ENCODE assay signal across 8 cellular contexts in genomic region chr11:64916848-64917662, GRCh38. TPM values are rescaled to one million over a fixed set of nuclear protein-coding genes. Genes with fewer than 3 reads are reported as not detected.
DNase-seq lines count a peak whose midpoint lies in the region; ATAC-seq, FAIRE-seq and TF ChIP-seq lines count a peak whose summit lies in the region.

ATG2A (minus strand) TSS chr11:64917209; CDS start chr11:64917135, 74 bp downstream.

- peaks cover 5% of the 10 kb centered on the region; the same call in 1 of the 2 replicates for H4K20me1 ChIP-seq in HepG2 (ENCODE audit: insufficient read depth, low read length)

- peak; percentile 100 for FAIRE-seq in HepG2 (lab: Jason Lieb, UNC)

- BruUV-seq in HepG2 (replicated peaks; lab: Mats Ljungman, UMichigan) = no TSS peak

- intact Hi-C loops in CD14-positive monocyte (cut with micrococcal nuclease) (loop anchor here (5.0 kb wide), 2 partner anchors 110 to 205 kb away; partner anchors contain the start of genes SNX15 (in 2 of the 2), FAU (in 1 of the 2) and MRPL49 (in 1 of the 2)), HepG2 (cut with micrococcal nuclease; ENCODE audit: unreplicated experiment) (loop anchor here (1.0 to 2.0 kb wide), 2 partner anchors 70 to 80 kb away; partner anchors contain the start of gene BATF2)

- peak within 1 kb of the TSS; percentile 60 for H2AFZ ChIP-seq in HepG2 (ENCODE audit: low read length)

- no peaks in the 10 kb centered on the region; a peak in 1 of 5 replicates for H3K27me3 ChIP-seq in HepG2 (ENCODE audit: control insufficient read depth in 1 of 2, insufficient read depth in 2 of 2, low read length in 2 of 2)

- in situ Hi-C loops in HepG2 (cut with HindIII; ENCODE audit: extremely low pct_ligation_motif_present, low pct_unique_long_range_greater_than_20kb) = no loop called here

- peak within 1 kb of the TSS; percentile 97 to 99 for H3K4me3 Mint-ChIP-seq in CD14-positive monocyte

- peaks cover 15% of the 10 kb centered on the region for H3K79me2 ChIP-seq in HepG2 (ENCODE audit: insufficient read depth, low read length)

- H3K4me2 ChIP-seq in HepG2 (ENCODE audit: low read depth, low read length) = peak within 1 kb of the TSS; percentile 87

- peaks cover 27% of the 10 kb centered on the region for H3K4me1 Mint-ChIP-seq in CD14-positive monocyte

- H3K9me3 ChIP-seq in HepG2 (ENCODE audit: low read length) = no peaks in the 10 kb centered on the region

- peak within 1 kb of the TSS; percentile 90 to 99 (median 97) for H3K27ac Mint-ChIP-seq in CD14-positive monocyte

- H3K36me3 Mint-ChIP-seq in CD14-positive monocyte = peaks cover 19 to 22% of the 10 kb centered on the region in 2 donors

- DNase-seq in CD14-positive monocyte (ENCODE audit: low spot score) (peak; percentile 98), NCI-H82 (lab: John Stamatoyannopoulos, UW) (peak; percentile 99), dermis microvascular lymphatic vessel endothelial cell (ENCODE audit: low read depth in 2 of 2) (peak; percentile 99 to 100), HepG2 (ENCODE audit: low spot score) (peak; percentile 99)
- peak; percentile 99 to 100 for DNase-seq in activated CD4-positive, alpha-beta T cell treated with anti-CD3 and anti-CD28 coated beads, Interleukin-2, amount 50 U/mL, for 48 hours
- DNase-seq in stimulated activated CD4-positive, alpha-beta T cell treated with anti-CD3 and anti-CD28 coated beads, Interleukin-4, amount 100 ng/mL, for 1 hour = peak; percentile 99

- TF ChIP-seq RAD21 in HepG2 (CRISPR knock-in tag; IDR thresholded peaks at IDR 0.05) = peak; percentile 36; the same call in 1 of the 2 replicates

- peaks cover 0 to 3% (median 0%) of the 10 kb centered on the region in 7 donors for H3K9me3 Mint-ChIP-seq in CD14-positive monocyte

- TF ChIP-seq EP300 in HepG2 (IDR thresholded peaks at IDR 0.05; ENCODE audit: low read depth in 2 of 2, low read length in 2 of 2) = 0 out of 4 replicates have a peak, but pooled peaks of 1 of the 2 experiments have one; percentile 7
- no peak for TF ChIP-seq EP300 in HepG2 (CRISPR knock-in tag; IDR thresholded peaks at IDR 0.05; ENCODE audit: borderline replicate concordance)

- H3K36me3 ChIP-seq in HepG2 (replicated peaks in 1 of 2; ENCODE audit: control insufficient read depth in 1 of 2, insufficient read depth in 2 of 2, low read length in 2 of 2) = peaks cover 15 to 18% of the 10 kb centered on the region in 2 experiments; a peak in 4 of 5 replicates

- ATAC-seq in GM19397 (IDR thresholded peaks at IDR 0.05; ENCODE audit: unreplicated experiment) = peak; percentile 91
- ATAC-seq in HG03571 (IDR thresholded peaks at IDR 0.05; ENCODE audit: unreplicated experiment) = peak; percentile 82
- ATAC-seq in HepG2 = peak; percentile 95

- H3K9ac ChIP-seq in HepG2 (ENCODE audit: insufficient read depth, low read depth, low read length) = peak within 1 kb of the TSS; percentile 90

- TF ChIP-seq POLR2A in HepG2 (IDR thresholded peaks at IDR 0.05; ENCODE audit: insufficient read depth in 1 of 2, low read depth in 2 of 2, low read length in 2 of 2) = peak; percentile 73 to 93

- peaks cover 0 to 2% (median 0%) of the 10 kb centered on the region in 3 donors for H3K27me3 Mint-ChIP-seq in CD14-positive monocyte (ENCODE audit: low read depth in 3 of 3)

- H3K27ac ChIP-seq in HepG2 (ENCODE audit: extremely low read length, insufficient read depth, low read length) = peak within 1 kb of the TSS; percentile 63

- TF ChIP-seq CTCF in CD14-positive monocyte (IDR thresholded peaks at IDR 0.05) (no peak), HepG2 (CRISPR knock-in tag; IDR thresholded peaks at IDR 0.05) (no peak)

- CTCF ChIA-PET in HepG2 (lab: Yijun Ruan, JAX; ENCODE audit: low intra/inter-chr PET ratio, low total read pairs) = no interaction called here

- H3K4me3 ChIP-seq in HepG2 (replicated peaks in 1 of 3; ENCODE audit: insufficient read depth in 1 of 3, low read depth in 2 of 3, low read length in 3 of 3) = peak within 1 kb of the TSS; percentile 78 to 100 (median 93)

- H3K4me1 ChIP-seq in HepG2 (ENCODE audit: insufficient read depth, low read length) = peaks cover 36% of the 10 kb centered on the region

- POLR2A ChIA-PET in HepG2 (lab: Yijun Ruan, JAX) = interaction anchor here (0.6 to 2.1 kb wide), 5 partner anchors 7 to 152 kb away, joined by 3 to 15 read pairs (median 5); partner anchors contain the start of genes BATF2, GPHA2 and PPP2R5B

- 2% methylated on average over 34 of the region's 55 CpGs for WGBS in HepG2 (ENCODE audit: low lambda C conversion rate)

TF ChIP-seq in HepG2, 621 proteins besides CTCF, POLR2A, EP300 and RAD21 (continues in another document):
- peak; percentile 55; the same call in 1 of the 2 replicates for TF ChIP-seq ERF (CRISPR knock-in tag; IDR thresholded peaks at IDR 0.05)
- TF ChIP-seq IKZF1 (IDR thresholded peaks at IDR 0.05) = no peak
- no peak; the same call in 1 of the 2 replicates for TF ChIP-seq THAP8 (CRISPR knock-in tag; IDR thresholded peaks at IDR 0.05; ENCODE audit: borderline replicate concordance)
- TF ChIP-seq MAFK (conservative IDR thresholded peaks at IDR 0.05 in 1 of 2, IDR thresholded peaks at IDR 0.05 in 1 of 2; ENCODE audit: low read length in 2 of 2) = no peak
- no peak for TF ChIP-seq TRAFD1 (CRISPR knock-in tag; IDR thresholded peaks at IDR 0.05; ENCODE audit: borderline replicate concordance)
- TF ChIP-seq ZC3H4 (CRISPR knock-in tag; IDR thresholded peaks at IDR 0.05; ENCODE audit: borderline replicate concordance) = no peak
- TF ChIP-seq SIX1 (CRISPR knock-in tag; IDR thresholded peaks at IDR 0.05; ENCODE audit: borderline replicate concordance) = no peak; the same call in 1 of the 2 replicates
- TF ChIP-seq CENPT (CRISPR knock-in tag; IDR thresholded peaks at IDR 0.05; ENCODE audit: low read depth) = no peak
- TF ChIP-seq ZNF362 (CRISPR knock-in tag; IDR thresholded peaks at IDR 0.05; ENCODE audit: borderline replicate concordance) = no peak
- no peak for TF ChIP-seq IRF1 (CRISPR knock-in tag; IDR thresholded peaks at IDR 0.05; ENCODE audit: low read depth)

RNA-seq across cellular contexts. Expression of gene ATG2A, which starts in this region (rescaled TPM):
- 1 to 10 TPM; 2.6 to 4.0 TPM for polyA plus RNA-seq in CD14-positive monocyte
- total RNA-seq in dermis microvascular lymphatic vessel endothelial cell = 7.2 and 13.5 TPM in 2 replicates
- total RNA-seq in HepG2 (2016; rRNA removed; fragmentation: Illumina TruSeq; extraction: Trizol) = 6.5 and 6.7 TPM in 2 replicates
- 5.0 and 5.3 TPM in 2 replicates for total RNA-seq in HepG2 (2016; cell fraction: cytosol; rRNA removed; fragmentation: Illumina TruSeq; extraction: Trizol; ENCODE audit: low read depth)
- total RNA-seq in HepG2 (2016; cell fraction: insoluble cytoplasmic fraction; rRNA removed; fragmentation: Illumina TruSeq; extraction: Trizol) = 5.7 and 6.9 TPM in 2 replicates
- total RNA-seq in HepG2 (2016; cell fraction: membrane; rRNA removed; fragmentation: Illumina TruSeq; extraction: Trizol) = 3.5 and 4.7 TPM in 2 replicates
- total RNA-seq in HepG2 (2016; cell fraction: nucleus; rRNA removed; fragmentation: Illumina TruSeq; extraction: Trizol) = 7.1 and 8.3 TPM in 2 replicates
- 8.0 and 13.2 TPM in 2 replicates for polyA plus RNA-seq in HepG2 (2011; rRNA removed)
- 4.6 and 6.5 TPM in 2 replicates for polyA plus RNA-seq in HepG2 (2011; cell fraction: cytosol; rRNA removed)
- polyA plus RNA-seq in HepG2 (2011; cell fraction: nucleus; rRNA removed) = 81.8 and 92.1 TPM in 2 replicates
- 14.9 and 21.4 TPM in 2 replicates for polyA plus RNA-seq in HepG2 (2012)
- 1.0 and 1.2 TPM in 2 replicates for polyA plus RNA-seq in HepG2 (2016; cell fraction: cytosol; fragmentation: Illumina TruSeq; extraction: Trizol; ENCODE audit: low read depth)
- 5.5 and 7.6 TPM in 2 replicates for polyA plus RNA-seq in HepG2 (2016; cell fraction: insoluble cytoplasmic fraction; fragmentation: Illumina TruSeq; extraction: Trizol; ENCODE audit: low read depth)
- 1.9 and 2.0 TPM in 2 replicates for polyA plus RNA-seq in HepG2 (2016; cell fraction: membrane; fragmentation: Illumina TruSeq; extraction: Trizol; ENCODE audit: low read depth)
- 19.9 and 22.1 TPM in 2 replicates for polyA plus RNA-seq in HepG2 (2016; cell fraction: nucleus; fragmentation: Illumina TruSeq; extraction: Trizol; ENCODE audit: insufficient read depth, low read depth)
- 20.7 and 23.4 TPM in 2 replicates for polyA minus RNA-seq in HepG2 (2011; rRNA and poly(A)+ RNA removed; ENCODE audit: low replicate concordance)
- polyA minus RNA-seq in HepG2 (2011; cell fraction: cytosol; rRNA and poly(A)+ RNA removed) = 11.5 and 17.2 TPM in 2 replicates
- 24.7 and 27.0 TPM in 2 replicates for polyA minus RNA-seq in HepG2 (2011; cell fraction: nucleus; rRNA and poly(A)+ RNA removed)

Comparison
In these comparisons a context has a peak if more than half of its experiments do, and no peak if none do; other contexts are left out.
1. Peak in every context shown above with its lines: DNase-seq, ATAC-seq, H3K4me3 ChIP-seq and H3K27ac ChIP-seq.